Comparison of ENCODE assay signal across 23 cellular contexts in the genomic region with DNA sequence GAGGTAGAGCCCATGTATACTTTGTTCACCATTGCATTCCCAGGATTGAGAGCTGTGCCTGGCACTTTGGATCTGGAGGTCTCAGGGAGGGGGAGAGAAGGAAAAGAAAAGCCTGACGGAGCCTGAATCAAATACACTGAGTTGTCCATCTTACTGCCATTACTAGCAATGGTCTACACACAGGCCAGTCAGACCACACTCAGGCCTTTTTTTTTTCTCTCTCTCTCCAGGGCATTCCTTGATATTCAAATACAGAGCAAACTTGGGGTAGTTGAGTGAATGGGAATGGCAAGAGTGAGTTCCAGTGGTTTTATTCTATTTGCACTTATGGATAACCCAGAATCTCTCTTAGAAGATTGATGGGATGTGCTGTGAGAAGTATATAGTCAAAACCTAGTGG.
"Had no signal": no experiment of that assay in that cellular context is flagged by ENCODE, and none has a peak within 500 bp of the region (broad histone marks: within the 10 kb centered on the region; RNA-seq: fewer than 3 reads in every experiment).

No MANE protein-coding gene starts in this region.

- H3K27ac ChIP-seq: epithelial cell of prostate, gastrocnemius medialis, lower lobe of right lung, pancreas, right lobe of liver, suprapubic skin, tibial artery had no signal

- ATAC-seq: esophagus mucosa; gastrocnemius medialis; left ventricle myocardium superior; lower lobe of right lung; naive thymus-derived CD8-positive, alpha-beta T cell; pancreas; right lobe of liver; stimulated activated naive B cell treated with anti-CD40 and anti-IgM and Interleukin-4, amounts not matched to agents 10 μg/mL and 1 μg/mL and 100 μg/mL, for 72 hours had no signal

- H3K9me3 ChIP-seq: gastrocnemius medialis, lower lobe of right lung, pancreas, right lobe of liver, suprapubic skin, tibial artery had no signal

- H3K27ac Mint-ChIP-seq: nephron progenitor cell; progenitor cell of endocrine pancreas; stimulated activated naive B cell treated with anti-CD40 and anti-IgM and Interleukin-4, amounts not matched to agents 10 μg/mL and 1 μg/mL and 100 μg/mL, for 72 hours; stimulated activated naive CD8-positive, alpha-beta T cell treated with anti-CD3 and anti-CD28 coated beads, Interleukin-15, Interleukin-2, amounts not matched to agents 100 ng/mL and 50 ng/mL, for 24 hours; type B pancreatic cell had no signal

- H3K27me3 Mint-ChIP-seq: progenitor cell of endocrine pancreas, type B pancreatic cell had no signal

- H3K4me3 Mint-ChIP-seq: naive thymus-derived CD8-positive, alpha-beta T cell; nephron progenitor cell; stimulated activated naive B cell treated with anti-CD40 and anti-IgM and Interleukin-4, amounts not matched to agents 10 μg/mL and 1 μg/mL and 100 μg/mL, for 72 hours; stimulated activated naive CD8-positive, alpha-beta T cell treated with anti-CD3 and anti-CD28 coated beads, Interleukin-15, Interleukin-2, amounts not matched to agents 100 ng/mL and 50 ng/mL, for 24 hours; type B pancreatic cell had no signal

- H3K9me3 Mint-ChIP-seq: stimulated activated naive B cell treated with anti-CD40 and anti-IgM and Interleukin-4, amounts not matched to agents 10 μg/mL and 1 μg/mL and 100 μg/mL, for 72 hours; type B pancreatic cell had no signal

- H3K4me1 Mint-ChIP-seq: naive thymus-derived CD8-positive, alpha-beta T cell; nephron progenitor cell; stimulated activated naive B cell treated with anti-CD40 and anti-IgM and Interleukin-4, amounts not matched to agents 10 μg/mL and 1 μg/mL and 100 μg/mL, for 72 hours had no signal

- H3K36me3 ChIP-seq: gastrocnemius medialis, lower lobe of right lung, pancreas, right lobe of liver, suprapubic skin had no signal

- H3K4me1 ChIP-seq: gastrocnemius medialis, lower lobe of right lung, pancreas, right lobe of liver, suprapubic skin, tibial artery had no signal

- DNase-seq: cortex of kidney; effector CD4-positive, alpha-beta T cell; foreskin fibroblast; gastrocnemius medialis; head of caudate nucleus; left ventricle myocardium superior; lower lobe of right lung; naive thymus-derived CD8-positive, alpha-beta T cell; nephron progenitor cell; occipital lobe; pancreas; right lobe of liver; small intestine; stimulated activated CD4-positive, alpha-beta T cell treated with anti-CD3 and anti-CD28 coated beads, Interleukin-15, amount 100 ng/mL, for 24 hours; stimulated activated CD4-positive, alpha-beta T cell treated with anti-CD3 and anti-CD28 coated beads, Interleukin-2, amount 100 ng/mL, for 48 hours; stimulated activated naive B cell treated with anti-CD40 and anti-IgM and Interleukin-4, amounts not matched to agents 10 μg/mL and 1 μg/mL and 100 μg/mL, for 72 hours; tibial artery had no signal

- H3K4me3 ChIP-seq: gastrocnemius medialis, lower lobe of right lung, pancreas, right lobe of liver, suprapubic skin, tibial artery had no signal

- H3K36me3 Mint-ChIP-seq: stimulated activated naive B cell treated with anti-CD40 and anti-IgM and Interleukin-4, amounts not matched to agents 10 μg/mL and 1 μg/mL and 100 μg/mL, for 72 hours had no signal

- H3K27me3 ChIP-seq: gastrocnemius medialis, pancreas, right lobe of liver, suprapubic skin, tibial artery had no signal
